In the genomic region with DNA sequence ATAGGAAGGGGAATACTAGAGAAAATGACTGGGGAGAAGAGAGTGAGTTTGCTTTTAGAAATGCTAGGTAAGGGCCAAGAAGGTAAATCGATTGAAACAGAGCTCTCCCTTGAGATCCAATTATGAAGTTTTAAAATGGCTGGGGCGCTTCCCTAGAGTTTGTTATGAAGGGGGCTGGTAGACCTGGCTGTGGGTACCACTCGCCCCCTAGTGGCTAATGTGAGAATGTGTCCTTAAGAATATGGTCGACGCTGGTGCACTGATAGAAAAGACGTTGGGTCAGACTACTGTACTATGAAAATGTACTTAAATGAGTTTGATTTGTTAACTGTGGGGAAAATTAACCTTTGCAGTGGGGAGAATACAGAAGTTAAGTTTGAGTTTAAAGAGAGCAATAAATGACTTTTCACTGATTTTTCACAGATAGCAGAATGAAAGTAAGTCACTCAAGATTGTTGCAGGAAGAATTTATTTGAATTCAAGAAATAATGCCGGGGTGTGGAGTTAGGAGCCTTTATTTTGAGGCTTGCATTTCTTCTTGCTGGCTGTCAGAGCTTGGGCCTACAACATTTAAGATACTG, we compare ENCODE assay signal across 8 cellular contexts. TPM values are rescaled to one million over a fixed set of nuclear protein-coding genes. Genes with fewer than 3 reads are reported as not detected.
DNase-seq lines count a peak whose midpoint lies in the region; FAIRE-seq and TF ChIP-seq lines count a peak whose summit lies in the region.

No MANE protein-coding gene starts in this region.

- H3K27me3 Mint-ChIP-seq in activated naive CD4-positive, alpha-beta T cell treated with anti-CD3 and anti-CD28 coated beads for 36 hours (ENCODE audit: low read depth): no peaks in the 10 kb centered on the region
- no peaks in the 10 kb centered on the region for H3K27me3 Mint-ChIP-seq in glutamatergic neuron (ENCODE audit: unreplicated experiment)

- FAIRE-seq in RCC 7860 (lab: Jason Lieb, UNC): peak; percentile 84

- H3K4me1 Mint-ChIP-seq in activated naive CD4-positive, alpha-beta T cell treated with anti-CD3 and anti-CD28 coated beads for 36 hours (ENCODE audit: low read depth): peaks cover 3% of the 10 kb centered on the region
- H3K4me1 Mint-ChIP-seq in glutamatergic neuron (ENCODE audit: low read depth, unreplicated experiment): no peaks in the 10 kb centered on the region

- no peaks in the 10 kb centered on the region for H3K36me3 Mint-ChIP-seq in activated naive CD4-positive, alpha-beta T cell treated with anti-CD3 and anti-CD28 coated beads for 36 hours (ENCODE audit: low read depth)
- H3K36me3 Mint-ChIP-seq in glutamatergic neuron (ENCODE audit: unreplicated experiment): no peaks in the 10 kb centered on the region

- no peaks in the 10 kb centered on the region for H3K9me3 ChIP-seq in HAP-1

- no peak overlapping the region for H3K4me3 Mint-ChIP-seq in activated naive CD4-positive, alpha-beta T cell treated with anti-CD3 and anti-CD28 coated beads for 36 hours
- H3K4me3 Mint-ChIP-seq in glutamatergic neuron (ENCODE audit: unreplicated experiment): no peak overlapping the region

- CTCF ChIA-PET in activated naive CD4-positive, alpha-beta T cell treated with anti-CD3 and anti-CD28 coated beads for 36 hours (lab: Charles Lee): interaction anchor here (0.5 to 3.2 kb wide), 38 partner anchors 9 to 1660 kb away, joined by 3 to 24 read pairs (median 5); a partner anchor contains a TSS

- no peaks in the 10 kb centered on the region for H3K36me3 ChIP-seq in HAP-1 (replicated peaks)

- peak; percentile 84 for TF ChIP-seq CTCF in GM10266 (IDR thresholded peaks at IDR 0.05; ENCODE audit: control insufficient read depth, insufficient read depth, low read depth, missing control alignments)
- TF ChIP-seq CTCF in LNCaP clone FGC (IDR thresholded peaks at IDR 0.05; ENCODE audit: control insufficient read depth, extremely low read depth, insufficient read depth): peak; percentile 89
- peak; percentile 93 for TF ChIP-seq CTCF in glutamatergic neuron (IDR thresholded peaks at IDR 0.05; ENCODE audit: partially characterized antibody, unreplicated experiment)

- no peaks in the 10 kb centered on the region for H3K9me3 Mint-ChIP-seq in activated naive CD4-positive, alpha-beta T cell treated with anti-CD3 and anti-CD28 coated beads for 36 hours
- no peaks in the 10 kb centered on the region for H3K9me3 Mint-ChIP-seq in glutamatergic neuron (ENCODE audit: unreplicated experiment)

- no peaks in the 10 kb centered on the region for H3K27me3 ChIP-seq in HAP-1 (ENCODE audit: low read depth)

- DNase-seq in GM10266 (ENCODE audit: extremely low spot score) (peak; percentile 63), HAP-1 (ENCODE audit: low spot score in 2 of 2) (peak; percentile 68 to 80), LNCaP clone FGC (ENCODE audit: low read depth) (peak; percentile 27), RCC 7860 (ENCODE audit: low spot score) (peak; percentile 72), glutamatergic neuron (peak; percentile 31), putamen (ENCODE audit: low spot score) (peak; percentile 71), NCI-H1048 (lab: John Stamatoyannopoulos, UW) (no peak)
- peak; percentile 64 for DNase-seq in activated naive CD4-positive, alpha-beta T cell treated with anti-CD3 and anti-CD28 coated beads for 36 hours

- in situ Hi-C loops in HAP-1 (cut with MboI; ENCODE audit: low sequenced_read_pairs): no loop called here

- H3K27ac Mint-ChIP-seq in activated naive CD4-positive, alpha-beta T cell treated with anti-CD3 and anti-CD28 coated beads for 36 hours: no peak overlapping the region
- no peak overlapping the region for H3K27ac Mint-ChIP-seq in glutamatergic neuron (ENCODE audit: unreplicated experiment)

- H3K4me1 ChIP-seq in HAP-1: peaks cover 3% of the 10 kb centered on the region; the same call in 1 of the 2 replicates

- intact Hi-C loops in activated naive CD4-positive, alpha-beta T cell treated with anti-CD3 and anti-CD28 coated beads for 36 hours (cut with micrococcal nuclease): loop anchor here (1.0 kb wide), 8 partner anchors 30 to 374 kb away; a partner anchor contains a TSS

- no peak overlapping the region for H3K4me3 ChIP-seq in HAP-1
- no peak overlapping the region for H3K4me3 ChIP-seq in LNCaP clone FGC (ENCODE audit: low read depth, low read length)

RNA-seq across cellular contexts. Expression of a gene that starts 9.2 kb away (rescaled TPM):
- not detected for total RNA-seq in activated naive CD4-positive, alpha-beta T cell treated with anti-CD3 and anti-CD28 coated beads for 36 hours
- total RNA-seq in glutamatergic neuron (ENCODE audit: unreplicated experiment): not detected

RNA-seq across cellular contexts. Expression of a gene that starts 42.5 kb away (rescaled TPM):
- total RNA-seq in activated naive CD4-positive, alpha-beta T cell treated with anti-CD3 and anti-CD28 coated beads for 36 hours: 1 to 10 TPM; 3.1 to 3.8 TPM
- total RNA-seq in glutamatergic neuron (ENCODE audit: unreplicated experiment): 1.4 TPM

RNA-seq across cellular contexts. Expression of a gene that starts 45.0 kb away (rescaled TPM):
- total RNA-seq in activated naive CD4-positive, alpha-beta T cell treated with anti-CD3 and anti-CD28 coated beads for 36 hours: 1 to 10 TPM; 1.2 TPM
- 819 TPM for total RNA-seq in glutamatergic neuron (ENCODE audit: unreplicated experiment)

Comparison
In these comparisons a context has a peak if more than half of its experiments do, and no peak if none do; other contexts are left out.
1. RNA of a gene that starts 45.0 kb away (total RNA-seq): 819 TPM in glutamatergic neuron (single experiment); 1.2 TPM in activated naive CD4-positive, alpha-beta T cell treated with anti-CD3 and anti-CD28 coated beads for 36 hours; every median in the first group is over 100 times any median in the second.
2. Peak in every context shown above with its lines, with median percentiles within 50 percentile points of each other: CTCF ChIP-seq.